29 cellular contexts compared by ENCODE assay signal in genomic region chr13:34290661-34291060, GRCh38.
"Had no signal": no experiment of that assay in that cellular context is flagged by ENCODE, and none has a peak within 500 bp of the region (broad histone marks: within the 10 kb centered on the region; RNA-seq: fewer than 3 reads in every experiment).

No MANE protein-coding gene starts in this region.

- H3K4me3 Mint-ChIP-seq: activated CD4-positive, alpha-beta T cell treated with anti-CD3 and anti-CD28 coated beads, Interleukin-2, amount 10 ng/mL, durations not matched to agents 7 days and 5 days; activated CD8-positive, alpha-beta T cell treated with anti-CD3 and anti-CD28 coated beads, Interleukin-2, amount 10 ng/mL, durations not matched to agents 7 days and 5 days; activated naive CD4-positive, alpha-beta T cell treated with anti-CD3 and anti-CD28 coated beads, Interleukin-2, amount 50 U/mL, for 24 hours; activated naive CD8-positive, alpha-beta T cell treated with anti-CD3 and anti-CD28 coated beads, Interleukin-2, amount 10 ng/mL, durations not matched to agents 7 days and 5 days; activated T-cell treated with anti-CD3 and anti-CD28 coated beads, Interleukin-2, amount 50 U/mL, for 24 hours had no signal

- H3K9me3 Mint-ChIP-seq: activated CD4-positive, alpha-beta T cell treated with anti-CD3 and anti-CD28 coated beads, Interleukin-2, amount 10 ng/mL, durations not matched to agents 7 days and 5 days; activated naive CD4-positive, alpha-beta T cell treated with anti-CD3 and anti-CD28 coated beads, Interleukin-2, amount 50 U/mL, for 24 hours had no signal

- H3K4me1 Mint-ChIP-seq: activated CD4-positive, alpha-beta T cell treated with anti-CD3 and anti-CD28 coated beads, Interleukin-2, amount 10 ng/mL, durations not matched to agents 7 days and 5 days; activated naive CD4-positive, alpha-beta T cell treated with anti-CD3 and anti-CD28 coated beads, Interleukin-2, amount 50 U/mL, for 24 hours; activated naive CD8-positive, alpha-beta T cell treated with anti-CD3 and anti-CD28 coated beads, Interleukin-2, amount 10 ng/mL, durations not matched to agents 7 days and 5 days had no signal

- H3K27me3 Mint-ChIP-seq: activated CD4-positive, alpha-beta T cell treated with anti-CD3 and anti-CD28 coated beads, Interleukin-2, amount 10 ng/mL, durations not matched to agents 7 days and 5 days; activated naive CD8-positive, alpha-beta T cell treated with anti-CD3 and anti-CD28 coated beads, Interleukin-2, amount 10 ng/mL, durations not matched to agents 7 days and 5 days; activated T-cell treated with anti-CD3 and anti-CD28 coated beads, Interleukin-2, amount 50 U/mL, for 24 hours had no signal

- H3K4me2 ChIP-seq: PC-9 had no signal

- H2AFZ ChIP-seq: PC-9 had no signal

- H3K9me3 ChIP-seq: ascending aorta, MG63 had no signal

- H3K27me3 ChIP-seq: ascending aorta, MG63 had no signal

- H3K36me3 ChIP-seq: ascending aorta, MG63 had no signal

- H3K36me3 Mint-ChIP-seq: activated naive CD4-positive, alpha-beta T cell treated with anti-CD3 and anti-CD28 coated beads, Interleukin-2, amount 50 U/mL, for 24 hours; activated naive CD8-positive, alpha-beta T cell treated with anti-CD3 and anti-CD28 coated beads, Interleukin-2, amount 10 ng/mL, durations not matched to agents 7 days and 5 days had no signal

- H3K27ac Mint-ChIP-seq: activated CD4-positive, alpha-beta T cell treated with anti-CD3 and anti-CD28 coated beads, Interleukin-2, amount 10 ng/mL, durations not matched to agents 7 days and 5 days; activated CD8-positive, alpha-beta T cell treated with anti-CD3 and anti-CD28 coated beads, Interleukin-2, amount 10 ng/mL, durations not matched to agents 7 days and 5 days; activated naive CD4-positive, alpha-beta T cell treated with anti-CD3 and anti-CD28 coated beads, Interleukin-2, amount 50 U/mL, for 24 hours; activated naive CD8-positive, alpha-beta T cell treated with anti-CD3 and anti-CD28 coated beads, Interleukin-2, amount 10 ng/mL, durations not matched to agents 7 days and 5 days; activated T-cell treated with anti-CD3 and anti-CD28 coated beads, Interleukin-2, amount 50 U/mL, for 24 hours; activated T-helper 2 cell treated with anti-CD3 and anti-CD28 coated beads, Interferon-gamma antibody, Interleukin-2, Interleukin-4, amounts not matched to agents 10 μg/mL and 5 μg/mL and 100 μg/mL, durations not matched to agents 14 hours and 24 hours and 36 hours had no signal

- ATAC-seq: activated CD8-positive, alpha-beta T cell treated with anti-CD3 and anti-CD28 coated beads, Interleukin-2, amount 10 ng/mL, durations not matched to agents 7 days and 5 days; K562; Right ventricle myocardium inferior had no signal

- H3K27ac ChIP-seq: ascending aorta, PC-9, RWPE1 had no signal

- DNase-seq: activated CD4-positive, alpha-beta T cell treated with anti-CD3 and anti-CD28 coated beads, Interleukin-2, amount 10 ng/mL, durations not matched to agents 7 days and 5 days; activated CD4-positive, alpha-beta T cell treated with anti-CD3 and anti-CD28 coated beads, Interleukin-2, amount 50 U/mL, for 48 hours; activated CD8-positive, alpha-beta T cell treated with anti-CD3 and anti-CD28 coated beads, Interleukin-2, amount 10 ng/mL, durations not matched to agents 7 days and 5 days; activated gamma-delta T cell; activated naive CD4-positive, alpha-beta T cell treated with Interleukin-2 at 50 U/mL for 16 hours; activated naive CD8-positive, alpha-beta T cell treated with anti-CD3 and anti-CD28 coated beads, Interleukin-2, amount 10 ng/mL, durations not matched to agents 7 days and 5 days; activated T-cell treated with anti-CD3 and anti-CD28 coated beads, Interleukin-2, amount 50 U/mL, for 24 hours; amygdala; IMR-90; MG63; NCI-H1048; NCI-H1105 treated with DMSO at 0.1 percent for 48 hours; NCI-H1436; NCI-H1694; NCI-H1930; NCI-H2081 treated with DMSO at 0.1 percent for 48 hours; NCI-H510A; NCI-H526; NCI-H748 treated with DMSO at 0.1 percent for 48 hours; PC-9; SIG-M5; SW 1271; T1000 had no signal

- H3K4me1 ChIP-seq: ascending aorta had no signal

- H3K4me3 ChIP-seq: ascending aorta, K562, MG63, PC-9 had no signal
